Comparison of ENCODE assay signal across 27 cellular contexts in genomic region chr1:191589536-191589935, GRCh38.
"Had no signal": no experiment of that assay in that cellular context is flagged by ENCODE, and none has a peak within 500 bp of the region (broad histone marks: within the 10 kb centered on the region; RNA-seq: fewer than 3 reads in every experiment).

No MANE protein-coding gene starts in this region.

- H3K27me3 ChIP-seq: neural progenitor cell, ovary, right lobe of liver, sigmoid colon, stomach, thyroid gland, tibial nerve, upper lobe of left lung, vagina had no signal

- H3K79me2 ChIP-seq: parathyroid adenoma had no signal

- H3K27ac ChIP-seq: neural progenitor cell, ovary, parathyroid adenoma, psoas muscle, right lobe of liver, sigmoid colon, stomach, thoracic aorta, thyroid gland, tibial nerve, upper lobe of left lung, vagina had no signal

- H3K36me3 ChIP-seq: neural progenitor cell, ovary, right lobe of liver, sigmoid colon, stomach, thoracic aorta, thyroid gland, tibial nerve, upper lobe of left lung, vagina had no signal

- H3K9me3 ChIP-seq: ovary, psoas muscle, right lobe of liver, sigmoid colon, stomach, thoracic aorta, thyroid gland, tibial nerve, upper lobe of left lung, vagina had no signal

- ATAC-seq: naive thymus-derived CD8-positive, alpha-beta T cell; natural killer cell treated with Interleukin-12 subunit alpha and Interleukin-12 subunit beta and Interleukin-15 and Interleukin-18, amount 100 ng/mL, for 72 hours; psoas muscle; right cardiac atrium; right lobe of liver; stimulated activated effector memory CD8-positive, alpha-beta T cell treated with anti-CD3 and anti-CD28 coated beads, Interleukin-12 subunit alpha, Interleukin-12 subunit beta, amount 100 ng/mL, for 72 hours; stimulated activated naive B cell treated with anti-CD40 and anti-IgM and Interleukin-4, amounts not matched to agents 10 μg/mL and 1 μg/mL and 100 μg/mL, for 72 hours had no signal

- H3K4me1 ChIP-seq: neural progenitor cell, parathyroid adenoma, psoas muscle, right lobe of liver, thyroid gland, upper lobe of left lung, vagina had no signal

- H3K9ac ChIP-seq: neural progenitor cell, parathyroid adenoma had no signal

- DNase-seq: naive thymus-derived CD8-positive, alpha-beta T cell; nephron progenitor cell; occipital lobe; ovary; posterior cingulate gyrus; psoas muscle; right cardiac atrium; right lobe of liver; sigmoid colon; small intestine; stimulated activated CD4-positive, alpha-beta T cell treated with anti-CD3 and anti-CD28 coated beads, Interleukin-15, amount 100 ng/mL, for 24 hours; stimulated activated CD4-positive, alpha-beta T cell treated with anti-CD3 and anti-CD28 coated beads, Interleukin-2, amount 100 ng/mL, for 24 hours; stimulated activated CD4-positive, alpha-beta T cell treated with anti-CD3 and anti-CD28 coated beads, Interleukin-2, amount 100 ng/mL, for 48 hours; stimulated activated CD4-positive, alpha-beta T cell treated with anti-CD3 and anti-CD28 coated beads, Interleukin-4, amount 100 ng/mL, for 24 hours; stimulated activated naive B cell treated with anti-CD40 and anti-IgM and Interleukin-4, amounts not matched to agents 10 μg/mL and 1 μg/mL and 100 μg/mL, for 72 hours; stimulated activated naive CD4-positive, alpha-beta T cell treated with Interleukin-2 at 50 U/mL for 16 hours; stomach; thyroid gland; trophoblast cell; upper lobe of left lung had no signal

- H3K4me3 ChIP-seq: neural progenitor cell, ovary, psoas muscle, right lobe of liver, sigmoid colon, stomach, thoracic aorta, thyroid gland, tibial nerve, upper lobe of left lung, vagina had no signal

- H2AFZ ChIP-seq: neural progenitor cell, parathyroid adenoma had no signal

- H3K4me2 ChIP-seq: neural progenitor cell had no signal
